ENCODE assay signal across 8 cellular contexts in the genomic region with DNA sequence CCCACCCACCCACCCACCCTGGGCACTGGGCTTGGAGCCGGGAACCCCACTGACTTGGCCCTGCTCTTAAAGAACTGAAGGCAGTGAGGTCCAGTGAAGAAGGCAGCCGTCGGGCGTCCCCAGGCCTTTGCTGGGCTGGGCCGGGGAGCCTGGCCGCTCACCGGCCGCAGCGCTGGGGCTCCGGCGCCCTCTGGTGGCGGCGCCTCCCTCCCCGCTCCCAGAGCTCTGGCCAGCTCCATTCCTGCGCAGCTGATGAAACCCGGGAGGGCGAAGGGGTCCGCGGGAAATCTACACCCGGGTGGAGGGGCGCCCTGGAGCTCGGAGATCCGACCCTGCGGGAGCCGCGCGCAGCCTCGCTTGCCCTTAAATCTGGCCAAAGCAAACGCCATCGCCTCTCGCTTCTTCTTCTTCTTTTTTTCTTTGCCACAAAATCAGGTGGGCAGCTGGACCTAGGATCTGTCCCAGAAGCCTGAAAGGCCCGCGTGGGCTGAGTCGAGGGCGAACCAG. TPM values are rescaled to one million over a fixed set of nuclear protein-coding genes. Genes with fewer than 3 reads are reported as not detected.
DNase-seq lines count a peak whose midpoint lies in the region; ATAC-seq and TF ChIP-seq lines count a peak whose summit lies in the region.

No MANE protein-coding gene starts in this region.

- H3K27me3 ChIP-seq in Loucy (ENCODE audit: insufficient read depth, low read length, poor library complexity, severe bottlenecking), result no peaks in the 10 kb centered on the region

- peak; percentile 55 for TF ChIP-seq CTCF in Loucy (conservative IDR thresholded peaks at IDR 0.05; ENCODE audit: low read length)

- H3K9ac ChIP-seq in Loucy (ENCODE audit: low read depth, low read length, poor library complexity, severe bottlenecking), result no peak overlapping the region

- H3K9me2 ChIP-seq in Loucy (replicated peaks; ENCODE audit: low read depth, low read length), result no peaks in the 10 kb centered on the region

- H3F3A ChIP-seq in Loucy (ENCODE audit: low read depth), result no peaks in the 10 kb centered on the region

- ATAC-seq in GM18909 (IDR thresholded peaks at IDR 0.05; ENCODE audit: poor library complexity, unreplicated experiment) (peak; percentile 68), Right ventricle myocardium superior (ENCODE audit: poor library complexity) (peak; percentile 85), HG03025 (IDR thresholded peaks at IDR 0.05; ENCODE audit: low FRiP score, unreplicated experiment) (no peak)

- no peaks in the 10 kb centered on the region for H3K36me3 ChIP-seq in Loucy (ENCODE audit: insufficient read depth, low read length)

- no peak overlapping the region for H3K4me2 ChIP-seq in Loucy (ENCODE audit: low read depth, low read length, poor library complexity, severe bottlenecking)

- H3K4me1 ChIP-seq in Loucy (ENCODE audit: insufficient read depth, low read length, poor library complexity, severe bottlenecking), result no peaks in the 10 kb centered on the region

- intact Hi-C loops in Right ventricle myocardium superior (cut with DNase I) (loop anchor here (5.0 kb wide), 1 partner anchor 714 kb away; no protein-coding TSS in a partner anchor), posterior cingulate gyrus (cut with DNase I) (loop anchor here (1.0 to 10.0 kb wide), 4 partner anchors 476 to 715 kb away; a partner anchor contains a TSS)

- DNase-seq in COLO668 (lab: John Stamatoyannopoulos, UW; ENCODE audit: unreplicated experiment) (peak; percentile 62), activated gamma-delta T cell treated with Interleukin-2 at 50 U/mL for 16 hours (peak; percentile 14), Right ventricle myocardium superior (peak; percentile 81), posterior cingulate gyrus (peak in 8 of 10 donors; percentile 32 to 94 (median 60)), NCI-H1048 (lab: John Stamatoyannopoulos, UW) (no peak)

- H3K9me3 ChIP-seq in Loucy (ENCODE audit: insufficient read depth, low read depth, low read length), result no peaks in the 10 kb centered on the region

- no peaks in the 10 kb centered on the region for H3K79me2 ChIP-seq in Loucy (ENCODE audit: insufficient read depth, low read length)

- no peak overlapping the region for H2AFZ ChIP-seq in Loucy (ENCODE audit: low read length)

- no peaks in the 10 kb centered on the region for H4K20me1 ChIP-seq in Loucy (ENCODE audit: insufficient read depth, low read length, poor library complexity, severe bottlenecking)

- H3K4me3 ChIP-seq in Loucy (ENCODE audit: low read length, poor library complexity, severe bottlenecking), result no peak overlapping the region

RNA-seq across cellular contexts. Expression of a gene that starts 1.7 kb away (rescaled TPM):
- 117 TPM for total RNA-seq in Right ventricle myocardium superior
